ENCODE assay signal across 19 cellular contexts in genomic region chr3:62233065-62233464, GRCh38.
"Had no signal": no experiment of that assay in that cellular context is flagged by ENCODE, and none has a peak within 500 bp of the region (broad histone marks: within the 10 kb centered on the region; RNA-seq: fewer than 3 reads in every experiment).

No MANE protein-coding gene starts in this region.

- H3K27ac ChIP-seq: cardiac muscle cell, spleen, upper lobe of right lung had no signal

- H3K4me1 Mint-ChIP-seq: activated CD4-positive, alpha-beta T cell treated with anti-CD3 and anti-CD28 coated beads, Interleukin-2, amount 10 ng/mL, durations not matched to agents 24 days and 14 days; activated naive CD8-positive, alpha-beta T cell treated with anti-CD3 and anti-CD28 coated beads, Interleukin-2, amount 10 ng/mL, durations not matched to agents 7 days and 5 days; immature natural killer cell; natural killer cell; stimulated activated naive B cell treated with anti-CD40 and anti-IgM and Interleukin-4, amounts not matched to agents 10 μg/mL and 1 μg/mL and 100 μg/mL, for 72 hours had no signal

- H3K36me3 Mint-ChIP-seq: activated naive CD8-positive, alpha-beta T cell treated with anti-CD3 and anti-CD28 coated beads, Interleukin-2, amount 10 ng/mL, durations not matched to agents 7 days and 5 days; immature natural killer cell; natural killer cell; stimulated activated naive B cell treated with anti-CD40 and anti-IgM and Interleukin-4, amounts not matched to agents 10 μg/mL and 1 μg/mL and 100 μg/mL, for 72 hours had no signal

- H3K27me3 ChIP-seq: cardiac muscle cell, spleen, upper lobe of right lung had no signal

- H3K4me1 ChIP-seq: upper lobe of right lung had no signal

- H3K9me3 Mint-ChIP-seq: activated CD4-positive, alpha-beta T cell treated with anti-CD3 and anti-CD28 coated beads, Interleukin-2, amount 10 ng/mL, durations not matched to agents 24 days and 14 days; activated CD8-positive, alpha-beta T cell treated with anti-CD3 and anti-CD28 coated beads for 36 hours; activated naive CD8-positive, alpha-beta T cell treated with anti-CD3 and anti-CD28 coated beads, Interleukin-2, amount 10 ng/mL, durations not matched to agents 7 days and 5 days; activated T-helper 2 cell treated with anti-CD3 and anti-CD28 coated beads, Interferon-gamma antibody, Interleukin-2, Interleukin-4, amounts not matched to agents 10 μg/mL and 5 μg/mL and 100 μg/mL, durations not matched to agents 14 hours and 24 hours and 36 hours; natural killer cell; stimulated activated naive B cell treated with anti-CD40 and anti-IgM and Interleukin-4, amounts not matched to agents 10 μg/mL and 1 μg/mL and 100 μg/mL, for 72 hours; T-helper 2 cell treated with Interferon-gamma antibody and Interleukin-4, amounts not matched to agents 5 μg/mL and 100 μg/mL, for 36 hours had no signal

- ATAC-seq: activated CD8-positive, alpha-beta T cell treated with anti-CD3 and anti-CD28 coated beads for 36 hours; natural killer cell; stimulated activated naive B cell treated with anti-CD40 and anti-IgM and Interleukin-4, amounts not matched to agents 10 μg/mL and 1 μg/mL and 100 μg/mL, for 72 hours; upper lobe of right lung had no signal

- H3K36me3 ChIP-seq: cardiac muscle cell, spleen, upper lobe of right lung had no signal

- H3K27ac Mint-ChIP-seq: activated CD4-positive, alpha-beta T cell treated with anti-CD3 and anti-CD28 coated beads, Interleukin-2, amount 10 ng/mL, durations not matched to agents 24 days and 14 days; activated CD8-positive, alpha-beta T cell treated with anti-CD3 and anti-CD28 coated beads for 36 hours; activated naive CD8-positive, alpha-beta T cell treated with anti-CD3 and anti-CD28 coated beads, Interleukin-2, amount 10 ng/mL, durations not matched to agents 7 days and 5 days; activated T-helper 2 cell treated with anti-CD3 and anti-CD28 coated beads, Interferon-gamma antibody, Interleukin-2, Interleukin-4, amounts not matched to agents 10 μg/mL and 5 μg/mL and 100 μg/mL, durations not matched to agents 14 hours and 24 hours and 36 hours; immature natural killer cell; natural killer cell; stimulated activated naive B cell treated with anti-CD40 and anti-IgM and Interleukin-4, amounts not matched to agents 10 μg/mL and 1 μg/mL and 100 μg/mL, for 72 hours; T-helper 2 cell treated with Interferon-gamma antibody and Interleukin-4, amounts not matched to agents 5 μg/mL and 100 μg/mL, for 36 hours had no signal

- H3K4me3 Mint-ChIP-seq: activated CD4-positive, alpha-beta T cell treated with anti-CD3 and anti-CD28 coated beads, Interleukin-2, amount 10 ng/mL, durations not matched to agents 24 days and 14 days; activated CD8-positive, alpha-beta T cell treated with anti-CD3 and anti-CD28 coated beads for 36 hours; activated naive CD8-positive, alpha-beta T cell treated with anti-CD3 and anti-CD28 coated beads, Interleukin-2, amount 10 ng/mL, durations not matched to agents 7 days and 5 days; immature natural killer cell; natural killer cell; stimulated activated naive B cell treated with anti-CD40 and anti-IgM and Interleukin-4, amounts not matched to agents 10 μg/mL and 1 μg/mL and 100 μg/mL, for 72 hours; T-helper 2 cell treated with Interferon-gamma antibody and Interleukin-4, amounts not matched to agents 5 μg/mL and 100 μg/mL, for 36 hours had no signal

- DNase-seq: activated CD4-positive, alpha-beta T cell treated with anti-CD3 and anti-CD28 coated beads, Interleukin-2, amount 10 ng/mL, durations not matched to agents 24 days and 14 days; activated CD4-positive, CD25-positive, alpha-beta regulatory T cell; activated CD8-positive, alpha-beta T cell treated with anti-CD3 and anti-CD28 coated beads for 36 hours; activated naive CD4-positive, alpha-beta T cell treated with Interleukin-2 at 50 U/mL for 16 hours; activated naive CD8-positive, alpha-beta T cell treated with anti-CD3 and anti-CD28 coated beads, Interleukin-2, amount 10 ng/mL, durations not matched to agents 7 days and 5 days; activated T-cell treated with anti-CD3 and anti-CD28 coated beads, Interleukin-2, amount 50 U/mL, for 1 hour; amygdala; erythroblast; immature natural killer cell; mesenchymal stem cell; natural killer cell; nucleus accumbens; retina; spleen; stimulated activated naive B cell treated with anti-CD40 and anti-IgM and Interleukin-4, amounts not matched to agents 10 μg/mL and 1 μg/mL and 100 μg/mL, for 72 hours; upper lobe of right lung had no signal

- H3K9me3 ChIP-seq: spleen, upper lobe of right lung had no signal

- H3K4me3 ChIP-seq: cardiac muscle cell, spleen, upper lobe of right lung had no signal
